Comparison of ENCODE assay signal across 15 cellular contexts in the genomic region with DNA sequence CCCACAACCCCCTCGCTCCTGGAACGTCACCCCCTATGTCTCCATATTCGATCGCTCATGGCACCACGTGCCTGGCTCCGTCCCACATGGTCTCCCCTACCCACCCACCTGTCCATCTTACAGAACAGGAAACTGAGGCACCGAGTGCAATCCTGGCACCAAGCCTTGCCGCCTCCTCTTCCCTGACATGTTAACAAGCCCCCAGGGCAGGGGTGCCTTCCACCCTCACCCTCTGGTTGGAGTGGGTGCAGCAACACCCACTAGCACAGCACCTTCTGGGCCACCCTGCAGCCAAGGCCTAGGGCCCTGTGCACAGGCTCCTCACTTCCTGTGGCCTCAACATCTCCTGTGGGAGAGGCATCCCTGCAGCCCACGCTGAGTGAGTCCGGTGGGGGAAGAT.
"Had no signal": no experiment of that assay in that cellular context is flagged by ENCODE, and none has a peak within 500 bp of the region (broad histone marks: within the 10 kb centered on the region; RNA-seq: fewer than 3 reads in every experiment).

No MANE protein-coding gene starts in this region.

- H3K4me3 ChIP-seq: body of pancreas, prostate gland, testis had no signal

- ATAC-seq: body of pancreas; effector memory CD8-positive, alpha-beta T cell; naive thymus-derived CD4-positive, alpha-beta T cell; stimulated activated naive CD8-positive, alpha-beta T cell treated with anti-CD3 and anti-CD28 coated beads, Interleukin-15, Interleukin-2, amounts not matched to agents 100 U/mL and 50 U/mL, for 24 hours had no signal

- H3K27ac ChIP-seq: body of pancreas had no signal

- DNase-seq: activated CD4-positive, alpha-beta T cell treated with anti-CD3 and anti-CD28 coated beads, Interleukin-2, amount 10 ng/mL, durations not matched to agents 24 days and 14 days; body of pancreas; cortex of kidney; effector memory CD8-positive, alpha-beta T cell; hippocampal formation; midbrain; naive thymus-derived CD4-positive, alpha-beta T cell; stimulated activated CD4-positive, alpha-beta T cell treated with anti-CD3 and anti-CD28 coated beads, Interleukin-2, amount 100 ng/mL, for 48 hours; stimulated activated naive CD8-positive, alpha-beta T cell treated with anti-CD3 and anti-CD28 coated beads, Interleukin-15, Interleukin-2, amounts not matched to agents 100 U/mL and 50 U/mL, for 24 hours; T-helper 1 cell; testis had no signal

- H3K36me3 ChIP-seq: prostate gland had no signal

- H3K4me3 Mint-ChIP-seq: activated CD4-positive, alpha-beta T cell treated with anti-CD3 and anti-CD28 coated beads, Interleukin-2, amount 10 ng/mL, durations not matched to agents 24 days and 14 days; activated naive CD4-positive, alpha-beta T cell treated with anti-CD3 and anti-CD28 coated beads, Interleukin-2, amount 50 U/mL, for 24 hours; central memory CD8-positive, alpha-beta T cell; effector memory CD8-positive, alpha-beta T cell; naive thymus-derived CD4-positive, alpha-beta T cell had no signal

- H3K27me3 ChIP-seq: body of pancreas, testis had no signal

- H3K9me3 Mint-ChIP-seq: activated CD4-positive, alpha-beta T cell treated with anti-CD3 and anti-CD28 coated beads, Interleukin-2, amount 10 ng/mL, durations not matched to agents 24 days and 14 days; activated naive CD4-positive, alpha-beta T cell treated with anti-CD3 and anti-CD28 coated beads, Interleukin-2, amount 50 U/mL, for 24 hours; activated T-helper 2 cell treated with anti-CD3 and anti-CD28 coated beads, Interferon-gamma antibody, Interleukin-2, Interleukin-4, amounts not matched to agents 10 μg/mL and 5 μg/mL and 100 μg/mL, durations not matched to agents 14 hours and 24 hours and 36 hours; central memory CD8-positive, alpha-beta T cell; effector memory CD8-positive, alpha-beta T cell had no signal

- H3K27ac Mint-ChIP-seq: activated CD4-positive, alpha-beta T cell treated with anti-CD3 and anti-CD28 coated beads, Interleukin-2, amount 10 ng/mL, durations not matched to agents 24 days and 14 days; activated naive CD4-positive, alpha-beta T cell treated with anti-CD3 and anti-CD28 coated beads, Interleukin-2, amount 50 U/mL, for 24 hours; activated T-helper 2 cell treated with anti-CD3 and anti-CD28 coated beads, Interferon-gamma antibody, Interleukin-2, Interleukin-4, amounts not matched to agents 10 μg/mL and 5 μg/mL and 100 μg/mL, durations not matched to agents 14 hours and 24 hours and 36 hours had no signal

- H3K4me1 Mint-ChIP-seq: activated naive CD4-positive, alpha-beta T cell treated with anti-CD3 and anti-CD28 coated beads, Interleukin-2, amount 50 U/mL, for 24 hours had no signal

- H3K27me3 Mint-ChIP-seq: activated CD4-positive, alpha-beta T cell treated with anti-CD3 and anti-CD28 coated beads, Interleukin-2, amount 10 ng/mL, durations not matched to agents 24 days and 14 days; activated naive CD4-positive, alpha-beta T cell treated with anti-CD3 and anti-CD28 coated beads, Interleukin-2, amount 50 U/mL, for 24 hours; central memory CD8-positive, alpha-beta T cell; effector memory CD8-positive, alpha-beta T cell; naive thymus-derived CD4-positive, alpha-beta T cell had no signal

- H3K9me3 ChIP-seq: body of pancreas, prostate gland, testis had no signal
